1 cellular context compared by ENCODE assay signal in genomic region chr21:26199471-26199870, GRCh38.
TF ChIP-seq lines count a peak whose summit lies in the region.

No MANE protein-coding gene starts in this region.

TF ChIP-seq in IMR-90, 13 proteins besides CTCF, POLR2A, EP300 and RAD21:
- peak; percentile 34; the same call in 1 of the 2 replicates for TF ChIP-seq MAFK (IDR thresholded peaks at IDR 0.05; ENCODE audit: low read depth, low read length)
- no peak for TF ChIP-seq USF2 (IDR thresholded peaks at IDR 0.05; ENCODE audit: low read depth, low read length)
- peak; percentile 6; the same call in 1 of the 2 replicates for TF ChIP-seq BHLHE40 (IDR thresholded peaks at IDR 0.05; ENCODE audit: low read depth, low read length)
- 0 out of 2 replicates have a peak, but pooled peaks have one; percentile 39 for TF ChIP-seq MXI1 (IDR thresholded peaks at IDR 0.05; ENCODE audit: borderline replicate concordance, low read depth, low read length)
- 0 out of 2 replicates have a peak, but pooled peaks have one; percentile 18 for TF ChIP-seq NFE2L2 (IDR thresholded peaks at IDR 0.05; ENCODE audit: low read depth, low read length)
- peak; percentile 91 for TF ChIP-seq CEBPB (IDR thresholded peaks at IDR 0.05; ENCODE audit: low read depth, low read length)
